Comparison of ENCODE assay signal across 14 cellular contexts in genomic region chr5:116273458-116274242, GRCh38.
DNase-seq lines count a peak whose midpoint lies in the region; ATAC-seq, FAIRE-seq and TF ChIP-seq lines count a peak whose summit lies in the region.
"Had no signal": no experiment of that assay in that cellular context is flagged by ENCODE, and none has a peak within 500 bp of the region (broad histone marks: within the 10 kb centered on the region; RNA-seq: fewer than 3 reads in every experiment).

No MANE protein-coding gene starts in this region.

- no peaks in the 10 kb centered on the region for H3K4me1 Mint-ChIP-seq in activated CD4-positive, alpha-beta memory T cell treated with anti-CD3 and anti-CD28 coated beads for 36 hours (ENCODE audit: low read depth)
- H3K4me1 Mint-ChIP-seq: GM23338 had no signal

- no peaks in the 10 kb centered on the region for H3K27me3 Mint-ChIP-seq in activated CD4-positive, alpha-beta memory T cell treated with anti-CD3 and anti-CD28 coated beads for 36 hours

- H3K4me2 ChIP-seq in HepG2 (ENCODE audit: low read depth, low read length) = no peak overlapping the region
- H3K4me2 ChIP-seq: GM23338 had no signal

- H3K4me3 Mint-ChIP-seq in activated CD4-positive, alpha-beta memory T cell treated with anti-CD3 and anti-CD28 coated beads for 36 hours = no peak overlapping the region
- H3K4me3 Mint-ChIP-seq: GM23338 had no signal

- TF ChIP-seq RAD21 in liver (IDR thresholded peaks at IDR 0.05) (no peak), HepG2 (CRISPR knock-in tag; IDR thresholded peaks at IDR 0.05) (no peak)

- H3K4me3 ChIP-seq in liver (ENCODE audit: low read depth in 1 of 3, low read length in 3 of 3) (no peak overlapping the region), HepG2 (replicated peaks in 1 of 3; ENCODE audit: insufficient read depth in 1 of 3, low read depth in 2 of 3, low read length in 3 of 3) (no peak overlapping the region)
- H3K4me3 ChIP-seq: adrenal gland, GM23338, psoas muscle had no signal

- H3K4me1 ChIP-seq in liver (ENCODE audit: control insufficient read depth in 4 of 4, insufficient read depth in 4 of 4, low read length in 3 of 4) (peaks cover 5 to 40% (median 27%) of the 10 kb centered on the region in 4 donors), HepG2 (ENCODE audit: insufficient read depth, low read length) (no peaks in the 10 kb centered on the region)
- H3K4me1 ChIP-seq: psoas muscle had no signal

- no peaks in the 10 kb centered on the region for H3K79me2 ChIP-seq in HepG2 (ENCODE audit: insufficient read depth, low read length)

- BruUV-seq in HepG2 (replicated peaks; lab: Mats Ljungman, UMichigan) = no TSS peak

- H3K27ac Mint-ChIP-seq in activated CD4-positive, alpha-beta memory T cell treated with anti-CD3 and anti-CD28 coated beads for 36 hours = no peak overlapping the region
- H3K27ac Mint-ChIP-seq: GM23338 had no signal

- TF ChIP-seq EP300 in HepG2 (IDR thresholded peaks at IDR 0.05; ENCODE audit: low read depth in 2 of 2, low read length in 2 of 2) = no peak
- TF ChIP-seq EP300 in HepG2 (CRISPR knock-in tag; IDR thresholded peaks at IDR 0.05; ENCODE audit: borderline replicate concordance) = no peak

- no peak for FAIRE-seq in HepG2 (lab: Jason Lieb, UNC)

- TF ChIP-seq CTCF in liver (IDR thresholded peaks at IDR 0.05; ENCODE audit: low read depth, low read length, missing input control) (no peak), HepG2 (CRISPR knock-in tag; IDR thresholded peaks at IDR 0.05) (no peak)

- CTCF ChIA-PET in HepG2 (lab: Yijun Ruan, JAX; ENCODE audit: low intra/inter-chr PET ratio, low total read pairs) = no interaction called here
- CTCF ChIA-PET in activated CD4-positive, alpha-beta memory T cell treated with anti-CD3 and anti-CD28 coated beads for 36 hours (lab: Charles Lee) = no interaction called here

- POLR2A ChIA-PET in HepG2 (lab: Yijun Ruan, JAX) = no interaction called here
- POLR2A ChIA-PET in activated CD4-positive, alpha-beta memory T cell treated with anti-CD3 and anti-CD28 coated beads for 36 hours (lab: Charles Lee) = no interaction called here

- 20% methylated on average over 1 of the region's 1 CpG for WGBS in liver
- WGBS in HepG2 (ENCODE audit: low lambda C conversion rate) = 93% methylated on average over 1 of the region's 1 CpG

- in situ Hi-C loops in HepG2 (cut with HindIII; ENCODE audit: extremely low pct_ligation_motif_present, low pct_unique_long_range_greater_than_20kb) = no loop called here

- no peak for DNase-seq in HepG2 (ENCODE audit: low spot score)
- peak; percentile 33 for DNase-seq in NCI-H526 treated with DMSO at 0.1 percent for 48 hours (lab: John Stamatoyannopoulos, UW)
- no peak for DNase-seq in midbrain (lab: John Stamatoyannopoulos, UW)
- no peak for DNase-seq in NCI-H345 (lab: John Stamatoyannopoulos, UW)
- DNase-seq in NCI-H774 (lab: John Stamatoyannopoulos, UW) = no peak
- DNase-seq in activated CD4-positive, alpha-beta memory T cell treated with anti-CD3 and anti-CD28 coated beads for 36 hours = no peak
- DNase-seq: adrenal gland; hypothalamus; psoas muscle; stimulated activated naive CD8-positive, alpha-beta T cell treated with anti-CD3 and anti-CD28 coated beads, Interleukin-15, Interleukin-2, amounts not matched to agents 100 U/mL and 50 U/mL, for 24 hours; WERI-Rb-1 had no signal

- H3K9ac ChIP-seq in liver (ENCODE audit: low read depth in 1 of 2, low read length in 2 of 2) (no peak overlapping the region), HepG2 (ENCODE audit: insufficient read depth, low read depth, low read length) (no peak overlapping the region)

- H3K27ac ChIP-seq in liver (ENCODE audit: low read depth in 1 of 2, low read length in 2 of 2) (peak overlapping the region; percentile 51 to 78), HepG2 (ENCODE audit: extremely low read length, insufficient read depth, low read length) (no peak overlapping the region)
- H3K27ac ChIP-seq: adrenal gland, psoas muscle, WERI-Rb-1 had no signal

- intact Hi-C loops in HepG2 (cut with micrococcal nuclease; ENCODE audit: unreplicated experiment) = no loop called here
- intact Hi-C loops in activated CD4-positive, alpha-beta memory T cell treated with anti-CD3 and anti-CD28 coated beads for 36 hours (cut with micrococcal nuclease) = no loop called here

- H4K20me1 ChIP-seq in HepG2 (ENCODE audit: insufficient read depth, low read length) = no peaks in the 10 kb centered on the region

- H3K36me3 ChIP-seq in liver (ENCODE audit: control insufficient read depth in 4 of 4, insufficient read depth in 3 of 4, low read depth in 1 of 4, low read length in 3 of 4) (no peaks in the 10 kb centered on the region), HepG2 (replicated peaks in 1 of 2; ENCODE audit: control insufficient read depth in 1 of 2, insufficient read depth in 2 of 2, low read length in 2 of 2) (no peaks in the 10 kb centered on the region; a peak in 1 of 5 replicates)
- H3K36me3 ChIP-seq: adrenal gland, WERI-Rb-1 had no signal

- no peak for TF ChIP-seq POLR2A in HepG2 (IDR thresholded peaks at IDR 0.05; ENCODE audit: insufficient read depth in 1 of 2, low read depth in 2 of 2, low read length in 2 of 2)

- ATAC-seq in HepG2 (no peak), HG02870 (IDR thresholded peaks at IDR 0.05; ENCODE audit: unreplicated experiment) (peak; percentile 85)
- ATAC-seq: GM23338; psoas muscle; stimulated activated naive CD8-positive, alpha-beta T cell treated with anti-CD3 and anti-CD28 coated beads, Interleukin-15, Interleukin-2, amounts not matched to agents 100 U/mL and 50 U/mL, for 24 hours had no signal

- H3K27me3 ChIP-seq in liver (ENCODE audit: control insufficient read depth in 4 of 4, insufficient read depth in 4 of 4, low read length in 3 of 4) = no peaks in the 10 kb centered on the region
- no peaks in the 10 kb centered on the region for H3K27me3 ChIP-seq in HepG2 (ENCODE audit: control insufficient read depth in 1 of 2, insufficient read depth in 2 of 2, low read length in 2 of 2)
- H3K27me3 ChIP-seq: adrenal gland had no signal

- H3K9me3 ChIP-seq in liver (ENCODE audit: control insufficient read depth in 4 of 4, low read length in 3 of 4) = peaks cover 0 to 10% (median 3%) of the 10 kb centered on the region in 4 donors
- H3K9me3 ChIP-seq in HepG2 (ENCODE audit: low read length) = peaks cover 11% of the 10 kb centered on the region

- H2AFZ ChIP-seq in HepG2 (ENCODE audit: low read length) = no peak overlapping the region
- H2AFZ ChIP-seq: GM23338 had no signal

- H3K9me3 Mint-ChIP-seq in activated CD4-positive, alpha-beta memory T cell treated with anti-CD3 and anti-CD28 coated beads for 36 hours = peaks cover 44% of the 10 kb centered on the region
- H3K9me3 Mint-ChIP-seq: GM23338 had no signal

- peaks cover 46% of the 10 kb centered on the region for H3K36me3 Mint-ChIP-seq in activated CD4-positive, alpha-beta memory T cell treated with anti-CD3 and anti-CD28 coated beads for 36 hours

TF ChIP-seq in liver, 16 proteins besides CTCF, POLR2A, EP300 and RAD21 (continues in another document):
- peak; percentile 29 for TF ChIP-seq SP1 (IDR thresholded peaks at IDR 0.05)
- TF ChIP-seq JUND (IDR thresholded peaks at IDR 0.05) = peak; percentile 92 to 95
- peak; percentile 17 for TF ChIP-seq REST (IDR thresholded peaks at IDR 0.05)

TF ChIP-seq in HepG2, 621 proteins besides CTCF, POLR2A, EP300 and RAD21 (continues in another document):
- no peak for TF ChIP-seq REL (CRISPR knock-in tag; conservative IDR thresholded peaks at IDR 0.05)
- no peak for TF ChIP-seq BCL6 (CRISPR knock-in tag; IDR thresholded peaks at IDR 0.05)
- TF ChIP-seq POLR2AphosphoS5 (IDR thresholded peaks at IDR 0.05; ENCODE audit: low read depth, low read length) = no peak
- no peak for TF ChIP-seq SRF (IDR thresholded peaks at IDR 0.05; ENCODE audit: low read depth, low read length)
- no peak for TF ChIP-seq HDAC1 (CRISPR knock-in tag; IDR thresholded peaks at IDR 0.05)
- TF ChIP-seq MLLT10 (CRISPR knock-in tag; IDR thresholded peaks at IDR 0.05) = no peak
- no peak for TF ChIP-seq ZNF512B (CRISPR knock-in tag; IDR thresholded peaks at IDR 0.05; ENCODE audit: borderline replicate concordance)
- TF ChIP-seq ZNF781 (CRISPR knock-in tag; IDR thresholded peaks at IDR 0.05; ENCODE audit: borderline replicate concordance, not compliant biosample characterization) = no peak
- no peak for TF ChIP-seq CERS6 (CRISPR knock-in tag; IDR thresholded peaks at IDR 0.05)
